In the genomic region with DNA sequence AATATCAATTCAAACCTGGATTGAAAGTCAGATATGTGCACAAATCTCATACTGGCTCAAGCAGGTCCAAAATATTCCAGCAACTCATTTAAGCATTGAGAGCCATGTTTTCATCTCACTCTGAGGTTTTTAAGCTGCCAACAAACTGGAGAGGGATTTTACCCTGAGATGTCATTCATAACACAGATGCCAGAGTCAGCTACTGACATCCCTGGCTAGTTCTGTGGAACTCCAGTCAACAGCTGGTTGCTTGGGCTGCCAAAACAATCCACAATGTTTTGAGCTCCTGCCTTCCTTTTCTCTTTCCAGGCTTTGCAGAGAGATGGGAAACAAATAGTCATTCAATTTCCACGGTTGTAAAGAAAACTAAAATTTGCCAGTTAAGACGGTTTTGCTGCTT, we compare ENCODE assay signal across 22 cellular contexts.
DNase-seq lines count a peak whose midpoint lies in the region; ATAC-seq lines count a peak whose summit lies in the region.
"Had no signal": no experiment of that assay in that cellular context is flagged by ENCODE, and none has a peak within 500 bp of the region (broad histone marks: within the 10 kb centered on the region; RNA-seq: fewer than 3 reads in every experiment).

No MANE protein-coding gene starts in this region.

- intact Hi-C loops in Right ventricle myocardium inferior (cut with DNase I) = no loop called here

- DNase-seq in NCI-H82 (lab: John Stamatoyannopoulos, UW) = peak; percentile 63
- DNase-seq in NCI-H82 treated with DMSO at 0.1 percent for 48 hours (lab: John Stamatoyannopoulos, UW; ENCODE audit: unreplicated experiment) = no peak
- DNase-seq in astrocyte of the hippocampus (ENCODE audit: low read depth, low spot score) = peak; percentile 13
- DNase-seq in myocyte (ENCODE audit: low read depth) = peak; percentile 0
- no peak for DNase-seq in Right ventricle myocardium inferior (ENCODE audit: missing footprints)
- DNase-seq in NCI-H146 treated with DMSO at 0.1 percent for 48 hours (lab: John Stamatoyannopoulos, UW; ENCODE audit: unreplicated experiment) = no peak
- DNase-seq in SHP77 (lab: John Stamatoyannopoulos, UW) = no peak
- DNase-seq: ACHN; C1 segment of cervical spinal cord; CD8-positive, alpha-beta T cell; DMS53; EL; GF-D8; H9; HFFc6; Kasumi-1; NCI-H1930; NCI-H2227 treated with DMSO at 0.1 percent for 48 hours; NCI-H510A treated with DMSO at 0.1 percent for 48 hours; Right ventricle myocardium superior; SW 1271 had no signal

- ATAC-seq in Right ventricle myocardium inferior = no peak
- ATAC-seq in GM21367 (IDR thresholded peaks at IDR 0.05; ENCODE audit: unreplicated experiment) = no peak
- ATAC-seq: CD8-positive, alpha-beta T cell had no signal

Comparison
In these comparisons a context has a peak if more than half of its experiments do, and no peak if none do; other contexts are left out.
1. DNase-seq: peak in NCI-H82 (single experiment), astrocyte of the hippocampus (single experiment) and myocyte (single experiment); none in NCI-H82 treated with DMSO at 0.1 percent for 48 hours (single experiment), Right ventricle myocardium inferior (single experiment), NCI-H146 treated with DMSO at 0.1 percent for 48 hours (single experiment) and SHP77 (0 of 2).